ENCODE assay signal across 20 cellular contexts in genomic region chr10:34018129-34018528, GRCh38.
DNase-seq lines count a peak whose midpoint lies in the region; ATAC-seq, FAIRE-seq and TF ChIP-seq lines count a peak whose summit lies in the region.
"Had no signal": no experiment of that assay in that cellular context is flagged by ENCODE, and none has a peak within 500 bp of the region (broad histone marks: within the 10 kb centered on the region; RNA-seq: fewer than 3 reads in every experiment).

No MANE protein-coding gene starts in this region.

- DNase-seq in GM23248: peak; percentile 16
- DNase-seq in M059J (ENCODE audit: low read depth): peak; percentile 21
- peak in 1 of 4 experiments; percentile 16 for DNase-seq in K562 (ENCODE audit: extremely low read depth in 1 of 4, low spot score in 3 of 4)
- no peak for DNase-seq in sciatic nerve (ENCODE audit: low spot score)
- DNase-seq in RCC 7860 (ENCODE audit: low spot score): no peak
- DNase-seq in activated naive CD4-positive, alpha-beta T cell treated with Interleukin-2 at 50 U/mL for 16 hours: no peak
- DNase-seq in effector memory CD4-positive, alpha-beta T cell: no peak
- DNase-seq: activated CD4-positive, alpha-beta T cell treated with anti-CD3 and anti-CD28 coated beads, Interleukin-2, amount 50 U/mL, for 4 hours; activated naive CD4-positive, alpha-beta T cell treated with anti-CD3 and anti-CD28 coated beads, Interleukin-2, amount 10 ng/mL, durations not matched to agents 7 days and 5 days; activated T-cell treated with anti-CD3 and anti-CD28 coated beads for 4 hours; NCI-H1092; NCI-H526 treated with DMSO at 0.1 percent for 48 hours; OCI-M1; ovary; stimulated activated CD4-positive, alpha-beta T cell treated with anti-CD3 and anti-CD28 coated beads, Interleukin-4, amount 100 ng/mL, for 4 hours; stimulated activated CD8-positive, alpha-beta memory T cell treated with anti-CD3 and anti-CD28 coated beads, Interleukin-4, amount 100 ng/mL, for 48 hours had no signal

- no peak for TF ChIP-seq RAD21 in K562 (CRISPR knock-in tag; conservative IDR thresholded peaks at IDR 0.05 in 1 of 2, IDR thresholded peaks at IDR 0.05 in 1 of 2)

- CTCF ChIA-PET in K562 (lab: Yijun Ruan, JAX; ENCODE audit: low intra/inter-chr PET ratio): no interaction called here

- H3K9me3 ChIP-seq in GM23248 (ENCODE audit: low read depth): no peaks in the 10 kb centered on the region
- no peaks in the 10 kb centered on the region for H3K9me3 ChIP-seq in K562 (replicated peaks; ENCODE audit: control insufficient read depth, insufficient read depth, low read depth, low read length)
- H3K9me3 ChIP-seq in effector memory CD4-positive, alpha-beta T cell (ENCODE audit: control insufficient read depth, low read length): no peaks in the 10 kb centered on the region
- H3K9me3 ChIP-seq: ovary, SJSA1, suprapubic skin had no signal

- H3K36me3 ChIP-seq in GM23248 (ENCODE audit: low read depth) (no peaks in the 10 kb centered on the region), K562 (ENCODE audit: control insufficient read depth, insufficient read depth, low read length) (no peaks in the 10 kb centered on the region)
- H3K36me3 ChIP-seq in effector memory CD4-positive, alpha-beta T cell (ENCODE audit: control insufficient read depth, insufficient read depth, low read length): no peaks in the 10 kb centered on the region
- H3K36me3 ChIP-seq: ovary, SJSA1, suprapubic skin had no signal

- no peak for TF ChIP-seq EP300 in K562 (IDR thresholded peaks at IDR 0.05; ENCODE audit: low read length)

- H2AFZ ChIP-seq in GM23248 (no peak overlapping the region), K562 (ENCODE audit: low read depth, low read length) (peak overlapping the region; percentile 62; the same call in 1 of the 2 replicates)

- in situ Hi-C loops in GM23248 (cut with MboI): no loop called here
- in situ Hi-C loops in K562 (cut with MboI): loop anchor here (10.0 kb wide), 1 partner anchor 1037 kb away; no protein-coding TSS in a partner anchor

- POLR2A ChIA-PET in K562 (lab: Yijun Ruan, JAX): no interaction called here

- H3K4me2 ChIP-seq in GM23248 (ENCODE audit: unreplicated experiment): no peak overlapping the region
- H3K4me2 ChIP-seq in K562 (ENCODE audit: insufficient read depth, low read length): no peak overlapping the region; the same call in 1 of the 2 replicates

- intact Hi-C loops in K562 (cut with micrococcal nuclease): no loop called here
- intact Hi-C loops in sciatic nerve (cut with DNase I): no loop called here

- H3K9ac ChIP-seq in GM23248 (no peak overlapping the region), K562 (ENCODE audit: insufficient read depth in 1 of 2, low read depth in 2 of 2, low read length in 2 of 2) (no peak overlapping the region)

- no peak for FAIRE-seq in K562 (lab: Jason Lieb, UNC)
- no peak for FAIRE-seq in RCC 7860 (lab: Jason Lieb, UNC)

- TF ChIP-seq CTCF in K562 (IDR thresholded peaks at IDR 0.05 in 2 of 3, conservative IDR thresholded peaks at IDR 0.05 in 1 of 3; ENCODE audit: insufficient read depth in 2 of 3, low read depth in 1 of 3, low read length in 3 of 3): no peak

- no peak overlapping the region for H3K27ac ChIP-seq in GM23248
- H3K27ac ChIP-seq in K562 (ENCODE audit: extremely low read depth, low read depth, low read length): no peak overlapping the region
- H3K27ac ChIP-seq in effector memory CD4-positive, alpha-beta T cell (ENCODE audit: insufficient read depth, low read length, poor library complexity, severe bottlenecking): no peak overlapping the region
- H3K27ac ChIP-seq: coronary artery, epithelial cell of prostate, ovary, SJSA1, suprapubic skin had no signal

- BruUV-seq in K562 (replicated peaks; lab: Mats Ljungman, UMichigan): no TSS peak

- H3K27me3 ChIP-seq in GM23248 (replicated peaks; ENCODE audit: insufficient read depth) (peaks cover 11% of the 10 kb centered on the region), K562 (ENCODE audit: control insufficient read depth in 2 of 2, insufficient read depth in 2 of 2, low read length in 2 of 2) (no peaks in the 10 kb centered on the region)
- no peaks in the 10 kb centered on the region for H3K27me3 ChIP-seq in effector memory CD4-positive, alpha-beta T cell (replicated peaks; ENCODE audit: control insufficient read depth, insufficient read depth, low read length, poor library complexity, severe bottlenecking)
- H3K27me3 ChIP-seq: ovary, SJSA1, suprapubic skin had no signal

- no peaks in the 10 kb centered on the region for H3K9me2 ChIP-seq in GM23248 (ENCODE audit: insufficient read depth)

- H4K20me1 ChIP-seq in GM23248 (ENCODE audit: insufficient read depth) (no peaks in the 10 kb centered on the region), K562 (replicated peaks; ENCODE audit: control insufficient read depth, insufficient read depth, low read length) (no peaks in the 10 kb centered on the region)

- H3K79me2 ChIP-seq in GM23248 (ENCODE audit: insufficient read depth): no peaks in the 10 kb centered on the region
- no peaks in the 10 kb centered on the region for H3K79me2 ChIP-seq in K562 (ENCODE audit: control insufficient read depth, insufficient read depth, low read length)

- no peaks in the 10 kb centered on the region for H3F3A ChIP-seq in GM23248 (ENCODE audit: insufficient read depth)

- TF ChIP-seq POLR2A in K562 (conservative IDR thresholded peaks at IDR 0.05): no peak

- H3K4me1 ChIP-seq in GM23248 (ENCODE audit: insufficient read depth) (no peaks in the 10 kb centered on the region), K562 (replicated peaks in 1 of 2; ENCODE audit: control insufficient read depth in 2 of 2, insufficient read depth in 2 of 2, low read length in 2 of 2) (no peaks in the 10 kb centered on the region)
- H3K4me1 ChIP-seq in effector memory CD4-positive, alpha-beta T cell (ENCODE audit: control insufficient read depth, insufficient read depth, low read length, poor library complexity, severe bottlenecking): no peaks in the 10 kb centered on the region
- H3K4me1 ChIP-seq: SJSA1, suprapubic skin had no signal

- H3K4me3 ChIP-seq in GM23248: no peak overlapping the region
- H3K4me3 ChIP-seq in K562: no peak overlapping the region
- H3K4me3 ChIP-seq in effector memory CD4-positive, alpha-beta T cell (ENCODE audit: insufficient read depth, low read depth, low read length, poor library complexity, severe bottlenecking): no peak overlapping the region
- H3K4me3 ChIP-seq: coronary artery, ovary, SJSA1, suprapubic skin had no signal

- no peaks in the 10 kb centered on the region for H3K9me1 ChIP-seq in K562 (ENCODE audit: control insufficient read depth, insufficient read depth, low read length)

- WGBS in GM23248 (ENCODE audit: low coverage in 1 of 2, low lambda C conversion rate in 2 of 2, missing lambda C conversion rate in 2 of 2), 2 experiments: 79 to 85% methylated on average over 5 of the region's 5 CpGs
- WGBS in K562 (ENCODE audit: insufficient coverage, low coverage, missing lambda C conversion rate): 0% methylated on average over 4 of the region's 5 CpGs

- peak; percentile 26; the same call in 1 of the 3 replicates for ATAC-seq in K562
- peak; percentile 80 for ATAC-seq in sciatic nerve

TF ChIP-seq in K562, 482 proteins besides CTCF, POLR2A, EP300 and RAD21:
- TF ChIP-seq NFE2 (IDR thresholded peaks at IDR 0.05; ENCODE audit: low read depth): peak; percentile 27; the same call in 1 of the 2 replicates
- TF ChIP-seq LARP7 (IDR thresholded peaks at IDR 0.05): no peak
TF ChIP-seq in K562: peak in this region for 1.

Comparison
In these comparisons a context has a peak if more than half of its experiments do, and no peak if none do; other contexts are left out.
1. DNase-seq: peak in GM23248 (single experiment) and M059J (single experiment); none in sciatic nerve (single experiment), RCC 7860 (single experiment), activated naive CD4-positive, alpha-beta T cell treated with Interleukin-2 at 50 U/mL for 16 hours (single experiment) and effector memory CD4-positive, alpha-beta T cell (0 of 3).